Comparison of ENCODE assay signal across 1 cellular context in genomic region chr2:43059183-43059897, GRCh38.
TF ChIP-seq lines count a peak whose summit lies in the region.

No MANE protein-coding gene starts in this region.

TF ChIP-seq in WTC11, 78 proteins besides CTCF, POLR2A, EP300 and RAD21 (continued from another document):
- TF ChIP-seq ERG (CRISPR knock-in tag; IDR thresholded peaks at IDR 0.05), result no peak
- TF ChIP-seq ZBTB21 (CRISPR knock-in tag; IDR thresholded peaks at IDR 0.05; ENCODE audit: borderline replicate concordance), result no peak
- TF ChIP-seq RELA (CRISPR knock-in tag; IDR thresholded peaks at IDR 0.05; ENCODE audit: borderline replicate concordance), result no peak
- TF ChIP-seq ZNF219 (CRISPR knock-in tag; IDR thresholded peaks at IDR 0.05; ENCODE audit: borderline replicate concordance), result no peak
- no peak for TF ChIP-seq ZSCAN18 (CRISPR knock-in tag; IDR thresholded peaks at IDR 0.05)
- no peak for TF ChIP-seq SMAD4 (CRISPR knock-in tag; IDR thresholded peaks at IDR 0.05)
- no peak for TF ChIP-seq HMGA2 (CRISPR knock-in tag; IDR thresholded peaks at IDR 0.05)
- no peak for TF ChIP-seq GTF2I (CRISPR knock-in tag; conservative IDR thresholded peaks at IDR 0.05)
- no peak for TF ChIP-seq ZMAT4 (CRISPR knock-in tag; IDR thresholded peaks at IDR 0.05)
- no peak for TF ChIP-seq RORB (CRISPR knock-in tag; IDR thresholded peaks at IDR 0.05)
- no peak for TF ChIP-seq CDX4 (CRISPR knock-in tag; IDR thresholded peaks at IDR 0.05; ENCODE audit: borderline replicate concordance)
